ENCODE assay signal across 7 cellular contexts in genomic region chr2:98768765-98769476, GRCh38. TPM values are rescaled to one million over a fixed set of nuclear protein-coding genes. Genes with fewer than 3 reads are reported as not detected.
DNase-seq lines count a peak whose midpoint lies in the region; ATAC-seq and TF ChIP-seq lines count a peak whose summit lies in the region.

No MANE protein-coding gene starts in this region.

- H3K36me3 Mint-ChIP-seq in endothelial cell (ENCODE audit: low read depth, unreplicated experiment) = peaks cover 4% of the 10 kb centered on the region

- no peak overlapping the region for H3K4me3 ChIP-seq in astrocyte of the spinal cord (ENCODE audit: low read depth, low read length)

- H3K4me3 Mint-ChIP-seq in endothelial cell (ENCODE audit: unreplicated experiment) = no peak overlapping the region

- TF ChIP-seq CTCF in astrocyte of the spinal cord (IDR thresholded peaks at IDR 0.05; ENCODE audit: low read depth, low read length) = no peak
- TF ChIP-seq CTCF in endothelial cell (IDR thresholded peaks at IDR 0.05; ENCODE audit: unreplicated experiment) = no peak
- no peak for TF ChIP-seq CTCF in omental fat pad (IDR thresholded peaks at IDR 0.05)

- peaks cover 15% of the 10 kb centered on the region for H3K27me3 Mint-ChIP-seq in endothelial cell (ENCODE audit: unreplicated experiment)

- peaks cover 7% of the 10 kb centered on the region for H3K4me1 Mint-ChIP-seq in endothelial cell (ENCODE audit: unreplicated experiment)

- in situ Hi-C loops in astrocyte of the spinal cord (cut with HindIII; ENCODE audit: low sequenced_read_pairs) = no loop called here

- no peaks in the 10 kb centered on the region for H3K9me3 Mint-ChIP-seq in endothelial cell (ENCODE audit: unreplicated experiment)

- no peak overlapping the region for H3K27ac Mint-ChIP-seq in endothelial cell (ENCODE audit: unreplicated experiment)

- no peak for ATAC-seq in omental fat pad (ENCODE audit: low FRiP score)

- peak; percentile 33 for DNase-seq in DMS153 treated with DMSO at 0.1 percent for 48 hours (lab: John Stamatoyannopoulos, UW; ENCODE audit: unreplicated experiment)
- peak; percentile 69 for DNase-seq in NCI-H2029 treated with DMSO at 0.1 percent for 48 hours (lab: John Stamatoyannopoulos, UW)
- peak; percentile 62 for DNase-seq in astrocyte of the spinal cord (ENCODE audit: low read depth, low spot score)
- peak; percentile 44 for DNase-seq in myocyte (ENCODE audit: low read depth)
- no peak for DNase-seq in NK-92 treated with Interleukin-12 subunit alpha and Interleukin-12 subunit beta, amount 100 ng/mL, for 24 hours (lab: John Stamatoyannopoulos, UW)
- no peak for DNase-seq in endothelial cell (ENCODE audit: low spot score)
- DNase-seq in omental fat pad (ENCODE audit: low spot score) = no peak

RNA-seq across cellular contexts. Expression of gene MGAT4A, which starts 38.0 kb away (rescaled TPM):
- total RNA-seq in myocyte = 0.16 and 2.0 TPM in 2 replicates
- polyA plus RNA-seq in myocyte (2012) = 0.23 TPM
- total RNA-seq in endothelial cell (ENCODE audit: unreplicated experiment) = 7.3 TPM
- total RNA-seq in omental fat pad = 10 to 100 TPM; 20.1 to 93.7 (median 43.2) TPM

Comparison
In these comparisons a context has a peak if more than half of its experiments do, and no peak if none do; other contexts are left out.
1. DNase-seq: peak in DMS153 treated with DMSO at 0.1 percent for 48 hours (single experiment), NCI-H2029 treated with DMSO at 0.1 percent for 48 hours (single experiment), astrocyte of the spinal cord (single experiment) and myocyte (single experiment); none in NK-92 treated with Interleukin-12 subunit alpha and Interleukin-12 subunit beta, amount 100 ng/mL, for 24 hours (single experiment), endothelial cell (single experiment) and omental fat pad (single experiment).